25 cellular contexts compared by ENCODE assay signal in genomic region chr11:73114835-73115220, GRCh38.
"Had no signal": no experiment of that assay in that cellular context is flagged by ENCODE, and none has a peak within 500 bp of the region (broad histone marks: within the 10 kb centered on the region; RNA-seq: fewer than 3 reads in every experiment).

No MANE protein-coding gene starts in this region.

- H3K4me1 ChIP-seq: colonic mucosa, sigmoid colon, suprapubic skin, tibial nerve, uterus had no signal

- H3K4me3 ChIP-seq: colonic mucosa, left lung, lung, sigmoid colon, suprapubic skin, tibial nerve, uterus had no signal

- H3K9me3 Mint-ChIP-seq: natural killer cell treated with Interleukin-12 subunit alpha and Interleukin-12 subunit beta and Interleukin-15 and Interleukin-18, amount 100 ng/mL, for 72 hours had no signal

- DNase-seq: activated CD4-positive, alpha-beta T cell treated with anti-CD3 and anti-CD28 coated beads for 36 hours; activated CD4-positive, alpha-beta T cell treated with anti-CD3 and anti-CD28 coated beads, Interleukin-2, amount 50 U/mL, for 48 hours; activated CD8-positive, alpha-beta memory T cell treated with anti-CD3 and anti-CD28 coated beads, Interleukin-2, amount 50 U/mL, for 48 hours; activated naive CD4-positive, alpha-beta T cell treated with Interleukin-2 at 50 U/mL for 16 hours; activated naive CD8-positive, alpha-beta T cell treated with anti-CD3 and anti-CD28 coated beads for 36 hours; activated T-cell treated with anti-CD3 and anti-CD28 coated beads, Interleukin-2, amount 50 U/mL, for 48 hours; colonic mucosa; foreskin melanocyte; immature natural killer cell; kidney glomerular epithelial cell; left lung; retina; sigmoid colon; stimulated activated CD4-positive, alpha-beta T cell treated with anti-CD3 and anti-CD28 coated beads, Interleukin-4, amount 100 ng/mL, for 1 hour; stimulated activated naive CD8-positive, alpha-beta T cell treated with anti-CD3 and anti-CD28 coated beads, Interleukin-15, amount 100 ng/mL, for 72 hours; T1000; uterus had no signal

- H3K27ac Mint-ChIP-seq: activated CD4-positive, alpha-beta T cell treated with anti-CD3 and anti-CD28 coated beads for 36 hours; activated naive CD8-positive, alpha-beta T cell treated with anti-CD3 and anti-CD28 coated beads for 36 hours; mesothelial cell of epicardium; progenitor cell of endocrine pancreas; WTC11 had no signal

- ATAC-seq: activated CD4-positive, alpha-beta T cell treated with anti-CD3 and anti-CD28 coated beads for 36 hours; natural killer cell treated with Interleukin-12 subunit alpha and Interleukin-12 subunit beta and Interleukin-15 and Interleukin-18, amount 100 ng/mL, for 72 hours; stimulated activated naive CD8-positive, alpha-beta T cell treated with anti-CD3 and anti-CD28 coated beads, Interleukin-15, amount 100 ng/mL, for 72 hours; WTC11 had no signal

- H3K4me3 Mint-ChIP-seq: activated CD4-positive, alpha-beta T cell treated with anti-CD3 and anti-CD28 coated beads for 36 hours; activated naive CD8-positive, alpha-beta T cell treated with anti-CD3 and anti-CD28 coated beads for 36 hours; immature natural killer cell; mesothelial cell of epicardium; natural killer cell treated with Interleukin-12 subunit alpha and Interleukin-12 subunit beta and Interleukin-15 and Interleukin-18, amount 100 ng/mL, for 72 hours; stimulated activated naive CD8-positive, alpha-beta T cell treated with anti-CD3 and anti-CD28 coated beads, Interleukin-15, amount 100 ng/mL, for 72 hours; WTC11 had no signal

- H3K4me1 Mint-ChIP-seq: activated CD4-positive, alpha-beta T cell treated with anti-CD3 and anti-CD28 coated beads for 36 hours; mesothelial cell of epicardium; WTC11 had no signal

- H3K9me3 ChIP-seq: colonic mucosa, suprapubic skin, tibial nerve, uterus had no signal

- H3K27ac ChIP-seq: colonic mucosa, left lung, sigmoid colon, suprapubic skin, tibial nerve, uterus had no signal

- H3K36me3 ChIP-seq: colonic mucosa, uterus had no signal

- H3K36me3 Mint-ChIP-seq: WTC11 had no signal

- H3K27me3 ChIP-seq: colonic mucosa, left lung, sigmoid colon, suprapubic skin, tibial nerve, uterus had no signal

- H3K27me3 Mint-ChIP-seq: activated CD4-positive, alpha-beta T cell treated with anti-CD3 and anti-CD28 coated beads for 36 hours; activated naive CD8-positive, alpha-beta T cell treated with anti-CD3 and anti-CD28 coated beads for 36 hours; natural killer cell treated with Interleukin-12 subunit alpha and Interleukin-12 subunit beta and Interleukin-15 and Interleukin-18, amount 100 ng/mL, for 72 hours; progenitor cell of endocrine pancreas; stimulated activated naive CD8-positive, alpha-beta T cell treated with anti-CD3 and anti-CD28 coated beads, Interleukin-15, amount 100 ng/mL, for 72 hours had no signal

- FAIRE-seq: astrocyte had no signal
